In genomic region chr7:151427705-151428392, GRCh38 we compare ENCODE assay signal across 11 cellular contexts. TPM values are rescaled to one million over a fixed set of nuclear protein-coding genes. Genes with fewer than 3 reads are reported as not detected.
DNase-seq lines count a peak whose midpoint lies in the region; ATAC-seq and TF ChIP-seq lines count a peak whose summit lies in the region.
"Had no signal": no experiment of that assay in that cellular context is flagged by ENCODE, and none has a peak within 500 bp of the region (broad histone marks: within the 10 kb centered on the region; RNA-seq: fewer than 3 reads in every experiment).

No MANE protein-coding gene starts in this region.

- no peak for TF ChIP-seq POLR2A in erythroblast (IDR thresholded peaks at IDR 0.05; ENCODE audit: low read length)

- H3K27ac Mint-ChIP-seq in effector memory CD8-positive, alpha-beta T cell: peak overlapping the region; percentile 73 to 87

- no peak overlapping the region for H3K4me3 ChIP-seq in skeletal muscle tissue (ENCODE audit: low read length in 3 of 3)
- H3K4me3 ChIP-seq: MG63 had no signal

- H3K9ac ChIP-seq in skeletal muscle tissue (ENCODE audit: low read depth in 1 of 3, low read length in 3 of 3): no peak overlapping the region

- H3K27ac ChIP-seq in skeletal muscle tissue (ENCODE audit: low read depth, low read length): peak overlapping the region; percentile 69

- H3K27me3 Mint-ChIP-seq in effector memory CD8-positive, alpha-beta T cell: no peaks in the 10 kb centered on the region

- DNase-seq in NCI-H510A treated with DMSO at 0.1 percent for 48 hours (lab: John Stamatoyannopoulos, UW): peak; percentile 59
- no peak for DNase-seq in NCI-H510A (lab: John Stamatoyannopoulos, UW)
- DNase-seq in NCI-H1694 (lab: John Stamatoyannopoulos, UW): peak; percentile 30
- no peak for DNase-seq in effector memory CD8-positive, alpha-beta T cell
- no peak for DNase-seq in GM20000 (ENCODE audit: low spot score)
- no peak for DNase-seq in erythroblast (lab: John Stamatoyannopoulos, UW)
- DNase-seq: GOT3; stimulated activated naive CD4-positive, alpha-beta T cell treated with Interleukin-2 at 50 U/mL for 16 hours had no signal

- H3K9me3 ChIP-seq in skeletal muscle tissue (ENCODE audit: control insufficient read depth in 3 of 3, low read length in 3 of 3): no peaks in the 10 kb centered on the region
- H3K9me3 ChIP-seq: MG63 had no signal

- peaks cover 0 to 15% (median 8%) of the 10 kb centered on the region in 3 donors for H3K27me3 ChIP-seq in skeletal muscle tissue (ENCODE audit: control insufficient read depth in 3 of 3, insufficient read depth in 3 of 3, low read length in 3 of 3)
- H3K27me3 ChIP-seq: MG63 had no signal

- H3K4me1 Mint-ChIP-seq in effector memory CD8-positive, alpha-beta T cell (ENCODE audit: low read depth in 2 of 2): peaks cover 21 to 34% of the 10 kb centered on the region in 2 donors

- H3K4me3 Mint-ChIP-seq in effector memory CD8-positive, alpha-beta T cell: peak overlapping the region; percentile 40 to 58

- H3K9me3 Mint-ChIP-seq in effector memory CD8-positive, alpha-beta T cell: no peaks in the 10 kb centered on the region

- TF ChIP-seq CTCF in GM20000 (IDR thresholded peaks at IDR 0.05; ENCODE audit: extremely low read depth, missing control alignments): no peak

- H3K36me3 Mint-ChIP-seq in effector memory CD8-positive, alpha-beta T cell (ENCODE audit: insufficient read depth): peaks cover 3% of the 10 kb centered on the region

- H3K4me1 ChIP-seq in skeletal muscle tissue (ENCODE audit: control insufficient read depth in 3 of 3, insufficient read depth in 3 of 3, low read length in 3 of 3): peaks cover 7 to 19% (median 8%) of the 10 kb centered on the region in 3 donors

- ATAC-seq in effector memory CD8-positive, alpha-beta T cell (replicated peaks): no peak
- no peak for ATAC-seq in activated CD4-positive, CD25-positive, alpha-beta regulatory T cell treated with anti-CD3 and anti-CD28 coated beads, Interleukin-2, amount 50 U/mL, for 24 hours

- no peaks in the 10 kb centered on the region for H3K36me3 ChIP-seq in skeletal muscle tissue (ENCODE audit: control insufficient read depth in 3 of 3, insufficient read depth in 3 of 3, low read length in 3 of 3)
- H3K36me3 ChIP-seq: MG63 had no signal

RNA-seq across cellular contexts. Expression of gene CRYGN, which starts 12.1 kb away (rescaled TPM):
- total RNA-seq in skeletal muscle tissue: not detected

RNA-seq across cellular contexts. Expression of gene WDR86, which starts 18.0 kb away (rescaled TPM):
- 4.7 TPM for total RNA-seq in skeletal muscle tissue

Comparison
In these comparisons a context has a peak if more than half of its experiments do, and no peak if none do; other contexts are left out.
1. DNase-seq: peak in NCI-H510A treated with DMSO at 0.1 percent for 48 hours (single experiment) and NCI-H1694 (single experiment); none in NCI-H510A (single experiment), effector memory CD8-positive, alpha-beta T cell (0 of 3), GM20000 (single experiment) and erythroblast (0 of 2).